ENCODE assay signal across 25 cellular contexts in the genomic region with DNA sequence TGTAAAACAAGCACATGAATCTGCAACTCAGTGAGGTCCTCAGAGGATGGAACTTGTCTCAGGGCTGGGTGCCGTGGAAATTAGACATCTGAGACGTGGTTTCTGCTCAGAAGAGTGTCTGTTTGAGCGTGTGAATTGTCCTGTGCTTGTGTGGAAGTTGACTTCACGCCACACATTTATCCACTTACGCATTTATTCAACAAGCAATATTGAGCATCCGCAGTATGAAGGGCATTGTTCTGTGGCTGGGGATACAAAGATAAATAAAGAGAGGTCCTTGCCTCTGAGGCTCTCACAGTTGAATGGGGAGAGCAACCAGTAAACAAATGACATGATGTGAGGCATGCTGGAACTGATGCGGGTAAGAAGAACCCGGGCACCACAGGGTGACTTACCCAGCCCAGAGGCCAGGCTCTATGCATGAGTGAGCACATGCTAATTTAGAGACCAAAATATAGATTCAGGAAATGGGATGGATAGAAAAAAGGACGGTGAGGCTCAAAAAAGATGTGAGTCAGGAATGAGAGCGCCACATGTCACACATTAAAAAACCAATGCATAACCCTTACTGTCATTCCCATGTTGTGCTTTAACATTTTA.
A peak's percentile ranks its signal among the peaks of the same experiment; 100 is the strongest.
DNase-seq lines count a peak whose midpoint lies in the region; ATAC-seq, FAIRE-seq and TF ChIP-seq lines count a peak whose summit lies in the region.
"Had no signal": no experiment of that assay in that cellular context is flagged by ENCODE, and none has a peak within 500 bp of the region (broad histone marks: within the 10 kb centered on the region; RNA-seq: fewer than 3 reads in every experiment).

No MANE protein-coding gene starts in this region.

- no peak for FAIRE-seq in GM12878 (lab: Jason Lieb, UNC)
- FAIRE-seq: H54 had no signal

- in situ Hi-C loops in GM12878 (cut with MboI), result no loop called here

- H3K4me3 ChIP-seq in DOHH2 (ENCODE audit: low read length) (peak overlapping the region; percentile 59), GM12878 (no peak overlapping the region)
- H3K4me3 ChIP-seq: ascending aorta, heart left ventricle, left ventricle myocardium inferior, right lobe of liver, tibial nerve had no signal

- peak overlapping the region; percentile 57 for H3K27ac ChIP-seq in DOHH2 (ENCODE audit: low read depth, low read length)
- no peak overlapping the region for H3K27ac ChIP-seq in GM12878 (ENCODE audit: control insufficient read depth, insufficient read depth)
- H3K27ac ChIP-seq: ascending aorta, heart left ventricle, left ventricle myocardium inferior, right lobe of liver, tibial nerve had no signal

- H3K36me3 ChIP-seq in DOHH2 (ENCODE audit: control insufficient read depth, low read length) (peaks cover 2% of the 10 kb centered on the region; the same call in 1 of the 2 replicates), GM12878 (ENCODE audit: control insufficient read depth in 2 of 2, insufficient read depth in 2 of 2, low read length in 1 of 2) (no peaks in the 10 kb centered on the region)
- H3K36me3 ChIP-seq: right lobe of liver, tibial nerve had no signal

- peak; percentile 82 for DNase-seq in NCI-H345 (lab: John Stamatoyannopoulos, UW)
- DNase-seq in GM12878 (ENCODE audit: low read depth, low spot score), result peak; percentile 7
- DNase-seq in pons (ENCODE audit: low spot score), result peak; percentile 87
- no peak for DNase-seq in NCI-H524 treated with DMSO at 0.1 percent for 48 hours (lab: John Stamatoyannopoulos, UW)
- no peak for DNase-seq in stimulated activated CD4-positive, alpha-beta T cell treated with anti-CD3 and anti-CD28 coated beads, Interleukin-4, amount 100 ng/mL, for 1 hour
- DNase-seq in NCI-H146 treated with DMSO at 0.1 percent for 48 hours (lab: John Stamatoyannopoulos, UW; ENCODE audit: unreplicated experiment), result no peak
- DNase-seq: activated CD8-positive, alpha-beta T cell treated with anti-CD3 and anti-CD28 coated beads, Interleukin-2, amount 10 ng/mL, durations not matched to agents 7 days and 5 days; activated naive CD4-positive, alpha-beta T cell treated with anti-CD3 and anti-CD28 coated beads for 36 hours; activated T-cell treated with anti-CD3 and anti-CD28 coated beads, Interleukin-2, amount 50 U/mL, for 24 hours; cerebellar nuclear complex; COR-L47; EL; heart left ventricle; left ventricle myocardium inferior; NCI-H2029; NCI-H82; occipital lobe; right lobe of liver; SK-N-SH; stimulated activated CD4-positive, alpha-beta T cell treated with anti-CD3 and anti-CD28 coated beads, Interleukin-15, amount 100 ng/mL, for 24 hours had no signal

- H3K9ac ChIP-seq in GM12878 (ENCODE audit: control insufficient read depth, insufficient read depth, low read length), result no peak overlapping the region
- H3K9ac ChIP-seq: SK-N-SH had no signal

- SMC1A ChIA-PET in GM12878 (lab: Charles Lee; ENCODE audit: uncharacterized antibody, unreplicated experiment), result no interaction called here

- BruUV-seq in GM12878 (replicated peaks; lab: Mats Ljungman, UMichigan), result no TSS peak

- peaks cover 26% of the 10 kb centered on the region for H3K4me1 ChIP-seq in DOHH2 (ENCODE audit: control insufficient read depth, low read length)
- peaks cover 3% of the 10 kb centered on the region; the same call in 1 of the 2 replicates for H3K4me1 ChIP-seq in GM12878 (ENCODE audit: control insufficient read depth, insufficient read depth, low read length)
- H3K4me1 ChIP-seq: ascending aorta, right lobe of liver, tibial nerve had no signal

- WGBS in GM12878 (ENCODE audit: insufficient coverage, insufficient replicate concordance, low lambda C conversion rate, missing lambda C conversion rate), result 38% methylated on average over 10 of the region's 10 CpGs

- H3K4me2 ChIP-seq in DOHH2 (ENCODE audit: low read length) (peak overlapping the region; percentile 76), GM12878 (ENCODE audit: control insufficient read depth, insufficient read depth) (peak overlapping the region; percentile 17; the same call in 1 of the 2 replicates)
- H3K4me2 ChIP-seq: SK-N-SH had no signal

- no peaks in the 10 kb centered on the region for H3K9me3 ChIP-seq in DOHH2 (ENCODE audit: control insufficient read depth, insufficient read depth, low read length)
- H3K9me3 ChIP-seq in GM12878 (replicated peaks; ENCODE audit: control insufficient read depth, insufficient read depth, low read length), result no peaks in the 10 kb centered on the region
- H3K9me3 ChIP-seq: ascending aorta, heart left ventricle, left ventricle myocardium inferior, right lobe of liver, SK-N-SH, tibial nerve had no signal

- no peak for TF ChIP-seq CTCF in DOHH2 (IDR thresholded peaks at IDR 0.05; ENCODE audit: low read depth, low read length, poor library complexity, severe bottlenecking)
- TF ChIP-seq CTCF in GM12878 (IDR thresholded peaks at IDR 0.05 in 2 of 3, conservative IDR thresholded peaks at IDR 0.05 in 1 of 3; ENCODE audit: control insufficient read depth in 2 of 3, extremely low read depth in 1 of 3, insufficient read depth in 1 of 3, low read depth in 3 of 3, low read length in 3 of 3), result no peak

- intact Hi-C loops in GM12878 (cut with micrococcal nuclease; ENCODE audit: unreplicated experiment), result no loop called here

- RAD21 ChIA-PET in GM12878 (lab: Charles Lee; ENCODE audit: unreplicated experiment), result no interaction called here

- no peak for TF ChIP-seq POLR2A in GM12878 (IDR thresholded peaks at IDR 0.05; ENCODE audit: low read depth, low read length)

- no peaks in the 10 kb centered on the region for H3K9me2 ChIP-seq in DOHH2 (replicated peaks; ENCODE audit: control insufficient read depth, low read length)
- H3K9me2 ChIP-seq: SK-N-SH had no signal

- no peak overlapping the region for H2AFZ ChIP-seq in GM12878 (ENCODE audit: control insufficient read depth, low read depth, low read length)

- TF ChIP-seq RAD21 in GM12878 (IDR thresholded peaks at IDR 0.05; ENCODE audit: insufficient read depth, low read depth, low read length), result no peak

- POLR2A ChIA-PET in GM12878 (lab: Charles Lee), result no interaction called here

- H3K79me2 ChIP-seq in DOHH2 (ENCODE audit: control insufficient read depth, low read length), result no peaks in the 10 kb centered on the region
- H3K79me2 ChIP-seq in GM12878 (ENCODE audit: control insufficient read depth, insufficient read depth, low read length), result no peaks in the 10 kb centered on the region

- peaks cover 2% of the 10 kb centered on the region for H3F3A ChIP-seq in DOHH2 (ENCODE audit: control insufficient read depth, insufficient read depth)

- H4K20me1 ChIP-seq in DOHH2 (ENCODE audit: control insufficient read depth, insufficient read depth, low read depth, low read length) (no peaks in the 10 kb centered on the region), GM12878 (ENCODE audit: control insufficient read depth, insufficient read depth) (no peaks in the 10 kb centered on the region)

- TF ChIP-seq EP300 in GM12878 (IDR thresholded peaks at IDR 0.05; ENCODE audit: borderline replicate concordance in 1 of 2, control insufficient read depth in 1 of 2, low read depth in 2 of 2, low read length in 2 of 2), result no peak

- ATAC-seq in GM12878 (peak; percentile 68), HG02885 (IDR thresholded peaks at IDR 0.05; ENCODE audit: poor library complexity, unreplicated experiment) (no peak)
- ATAC-seq: activated CD8-positive, alpha-beta T cell treated with anti-CD3 and anti-CD28 coated beads, Interleukin-2, amount 10 ng/mL, durations not matched to agents 7 days and 5 days; heart left ventricle; right lobe of liver had no signal

- no peaks in the 10 kb centered on the region for H3K27me3 ChIP-seq in DOHH2 (ENCODE audit: control insufficient read depth, low read length)
- H3K27me3 ChIP-seq in GM12878 (replicated peaks in 1 of 2; ENCODE audit: control insufficient read depth in 2 of 2, insufficient read depth in 2 of 2, low read length in 1 of 2), result no peaks in the 10 kb centered on the region; a peak in 1 of 4 replicates
- H3K27me3 ChIP-seq: ascending aorta, heart left ventricle, right lobe of liver, tibial nerve had no signal

- CTCF ChIA-PET in GM12878 (lab: Yijun Ruan, JAX), result interaction anchor here (0.8 kb wide), 1 partner anchor 232 kb away, joined by 3 read pairs; no protein-coding TSS in a partner anchor

TF ChIP-seq in GM12878, 131 proteins besides CTCF, POLR2A, EP300 and RAD21:
- TF ChIP-seq PAX5 (IDR thresholded peaks at IDR 0.05; ENCODE audit: borderline replicate concordance, low read depth, low read length), result no peak
- no peak for TF ChIP-seq RBBP5 (conservative IDR thresholded peaks at IDR 0.05)
- TF ChIP-seq SIN3A (IDR thresholded peaks at IDR 0.05; ENCODE audit: low read depth, low read length), result no peak
- no peak for TF ChIP-seq CHD4 (IDR thresholded peaks at IDR 0.05)
- no peak for TF ChIP-seq ATF7 (IDR thresholded peaks at IDR 0.05; ENCODE audit: low read depth)
- TF ChIP-seq CREM (IDR thresholded peaks at IDR 0.05; ENCODE audit: low read depth), result no peak
- no peak for TF ChIP-seq SMAD1 (IDR thresholded peaks at IDR 0.05; ENCODE audit: low read depth, partially characterized antibody)
- TF ChIP-seq TCF3 (IDR thresholded peaks at IDR 0.05; ENCODE audit: borderline replicate concordance, insufficient read depth, low read depth, low read length), result no peak
- TF ChIP-seq POLR2AphosphoS5 (IDR thresholded peaks at IDR 0.05; ENCODE audit: low read length), result no peak
- no peak for TF ChIP-seq ZNF207 (IDR thresholded peaks at IDR 0.05; ENCODE audit: borderline replicate concordance)

Comparison
In these comparisons a context has a peak if more than half of its experiments do, and no peak if none do; other contexts are left out.
1. DNase-seq: peak in NCI-H345 (single experiment), GM12878 (single experiment) and pons (single experiment); none in NCI-H524 treated with DMSO at 0.1 percent for 48 hours (single experiment), stimulated activated CD4-positive, alpha-beta T cell treated with anti-CD3 and anti-CD28 coated beads, Interleukin-4, amount 100 ng/mL, for 1 hour (single experiment) and NCI-H146 treated with DMSO at 0.1 percent for 48 hours (single experiment).